1 cellular context compared by ENCODE assay signal in genomic region chr1:145927916-145928647, GRCh38.
TF ChIP-seq lines count a peak whose summit lies in the region.

No MANE protein-coding gene starts in this region.

TF ChIP-seq in HepG2, 621 proteins besides CTCF, POLR2A, EP300 and RAD21:
- TF ChIP-seq ZNF414 (CRISPR knock-in tag; IDR thresholded peaks at IDR 0.05) = 0 out of 2 replicates have a peak, but pooled peaks have one; percentile 2
- TF ChIP-seq ZNF232 (CRISPR knock-in tag; IDR thresholded peaks at IDR 0.05; ENCODE audit: borderline replicate concordance) = 0 out of 2 replicates have a peak, but pooled peaks have one; percentile 30
- no peak for TF ChIP-seq SIX1 (CRISPR knock-in tag; IDR thresholded peaks at IDR 0.05; ENCODE audit: borderline replicate concordance)
- 0 out of 2 replicates have a peak, but pooled peaks have one; percentile 11 for TF ChIP-seq ZNF775 (CRISPR knock-in tag; IDR thresholded peaks at IDR 0.05; ENCODE audit: borderline replicate concordance)
- 0 out of 2 replicates have a peak, but pooled peaks have one; percentile 4 for TF ChIP-seq ZNF256 (CRISPR knock-in tag; conservative IDR thresholded peaks at IDR 0.05)
- no peak for TF ChIP-seq ZNF468 (CRISPR knock-in tag; IDR thresholded peaks at IDR 0.05)
- TF ChIP-seq ZFP62 (CRISPR knock-in tag; IDR thresholded peaks at IDR 0.05) = no peak
- 0 out of 2 replicates have a peak, but pooled peaks have one; percentile 37 for TF ChIP-seq MTF1 (CRISPR knock-in tag; IDR thresholded peaks at IDR 0.05)
- TF ChIP-seq ZNF460 (CRISPR knock-in tag; IDR thresholded peaks at IDR 0.05; ENCODE audit: borderline replicate concordance) = peak; percentile 71; the same call in 1 of the 2 replicates
- no peak for TF ChIP-seq MIER2 (CRISPR knock-in tag; IDR thresholded peaks at IDR 0.05)
- TF ChIP-seq ZNF770 (CRISPR knock-in tag; IDR thresholded peaks at IDR 0.05) = peak; percentile 49; the same call in 1 of the 2 replicates
- TF ChIP-seq CCAR2 (optimal IDR thresholded peaks at IDR 0.05; ENCODE audit: low read depth, low read length) = no peak
